In genomic region chr14:55802986-55803431, GRCh38 we compare ENCODE assay signal across 10 cellular contexts.
DNase-seq lines count a peak whose midpoint lies in the region; ATAC-seq and TF ChIP-seq lines count a peak whose summit lies in the region.
"Had no signal": no experiment of that assay in that cellular context is flagged by ENCODE, and none has a peak within 500 bp of the region (broad histone marks: within the 10 kb centered on the region; RNA-seq: fewer than 3 reads in every experiment).

No MANE protein-coding gene starts in this region.

- no peaks in the 10 kb centered on the region for H3K36me3 ChIP-seq in OCI-LY3 (replicated peaks; ENCODE audit: low read depth, low read length)
- no peaks in the 10 kb centered on the region for H3K36me3 ChIP-seq in osteoblast (ENCODE audit: insufficient read depth, low read length)

- no peak for ATAC-seq in HG03025 (IDR thresholded peaks at IDR 0.05; ENCODE audit: low FRiP score, unreplicated experiment)

- no peak overlapping the region for H3K4me2 ChIP-seq in OCI-LY3 (ENCODE audit: low read length)
- H3K4me2 ChIP-seq in osteoblast (ENCODE audit: insufficient read depth, low read length), result no peak overlapping the region

- H3K27ac ChIP-seq in OCI-LY3 (ENCODE audit: low read length), result no peak overlapping the region
- H3K27ac ChIP-seq in osteoblast (ENCODE audit: low read depth, low read length), result no peak overlapping the region

- H3K9me3 ChIP-seq in OCI-LY3 (ENCODE audit: insufficient read depth, low read length) (no peaks in the 10 kb centered on the region), osteoblast (ENCODE audit: low read depth, low read length) (no peaks in the 10 kb centered on the region)

- POLR2A ChIA-PET in GM10248 (lab: Yijun Ruan, JAX), result no interaction called here

- TF ChIP-seq CTCF in OCI-LY3 (IDR thresholded peaks at IDR 0.05; ENCODE audit: low read depth, low read length), result peak; percentile 10; the same call in 1 of the 2 replicates
- peak; percentile 39 for TF ChIP-seq CTCF in choroid plexus epithelial cell (conservative IDR thresholded peaks at IDR 0.05; ENCODE audit: low read depth, low read length)
- TF ChIP-seq CTCF in osteoblast (IDR thresholded peaks at IDR 0.05; ENCODE audit: extremely low read depth, low read depth, low read length), result peak; percentile 20
- no peak for TF ChIP-seq CTCF in GM10248 (IDR thresholded peaks at IDR 0.05; ENCODE audit: control extremely low read depth, extremely low read depth, low read depth, missing control alignments)

- H3K27me3 ChIP-seq in OCI-LY3 (ENCODE audit: low read depth, low read length) (0 out of 2 replicates have a peak, but pooled peaks cover 4% of the 10 kb centered on the region), osteoblast (ENCODE audit: insufficient read depth, low read length) (peaks cover 6% of the 10 kb centered on the region)

- peak; percentile 38 for DNase-seq in activated CD4-positive, alpha-beta T cell treated with anti-CD3 and anti-CD28 coated beads for 48 hours
- DNase-seq in activated CD4-positive, alpha-beta T cell treated with anti-CD3 and anti-CD28 coated beads for 4 hours, result no peak
- peak; percentile 64 for DNase-seq in choroid plexus epithelial cell (ENCODE audit: low read depth)
- DNase-seq in osteoblast (ENCODE audit: insufficient read length, low spot score, missing footprints), result no peak
- DNase-seq in COR-L47 (lab: John Stamatoyannopoulos, UW), result no peak
- no peak for DNase-seq in GM10248 (ENCODE audit: extremely low spot score)
- DNase-seq: H7, NCI-H774 had no signal

- H3K4me3 ChIP-seq in OCI-LY3 (ENCODE audit: low read length) (no peak overlapping the region), choroid plexus epithelial cell (ENCODE audit: low read depth, low read length) (no peak overlapping the region), osteoblast (ENCODE audit: insufficient read depth, low read length) (no peak overlapping the region)

- CTCF ChIA-PET in GM10248 (lab: Yijun Ruan, JAX), result interaction anchor here (1.2 to 3.8 kb wide), 3 partner anchors 9 to 43 kb away, joined by 3 to 13 read pairs (median 3); no protein-coding TSS in a partner anchor

- no peaks in the 10 kb centered on the region; the same call in 1 of the 2 replicates for H3K4me1 ChIP-seq in OCI-LY3 (ENCODE audit: low read length)
- no peaks in the 10 kb centered on the region for H3K4me1 ChIP-seq in osteoblast (ENCODE audit: insufficient read depth, low read length)

- no peak overlapping the region for H2AFZ ChIP-seq in OCI-LY3 (ENCODE audit: low read depth, low read length)
- H2AFZ ChIP-seq in osteoblast (ENCODE audit: low read length), result no peak overlapping the region

- no peak overlapping the region for H3K9ac ChIP-seq in OCI-LY3 (ENCODE audit: low read length)

- H4K20me1 ChIP-seq in OCI-LY3 (ENCODE audit: insufficient read depth, low read length) (no peaks in the 10 kb centered on the region), osteoblast (ENCODE audit: insufficient read depth, low read length) (no peaks in the 10 kb centered on the region)

- no peaks in the 10 kb centered on the region for H3K79me2 ChIP-seq in OCI-LY3 (ENCODE audit: low read length)
- H3K79me2 ChIP-seq in osteoblast (ENCODE audit: insufficient read depth, low read length), result no peaks in the 10 kb centered on the region

Comparison
In these comparisons a context has a peak if more than half of its experiments do, and no peak if none do; other contexts are left out.
1. DNase-seq: peak in activated CD4-positive, alpha-beta T cell treated with anti-CD3 and anti-CD28 coated beads for 48 hours (single experiment) and choroid plexus epithelial cell (single experiment); none in activated CD4-positive, alpha-beta T cell treated with anti-CD3 and anti-CD28 coated beads for 4 hours (0 of 2), osteoblast (single experiment), COR-L47 (single experiment) and GM10248 (single experiment).